In genomic region chr19:35206379-35206778, GRCh38 we compare ENCODE assay signal across 11 cellular contexts. TPM values are rescaled to one million over a fixed set of nuclear protein-coding genes. Genes with fewer than 3 reads are reported as not detected.
DNase-seq lines count a peak whose midpoint lies in the region; ATAC-seq and TF ChIP-seq lines count a peak whose summit lies in the region.
"Had no signal": no experiment of that assay in that cellular context is flagged by ENCODE, and none has a peak within 500 bp of the region (broad histone marks: within the 10 kb centered on the region; RNA-seq: fewer than 3 reads in every experiment).

No MANE protein-coding gene starts in this region.

- H3K36me3 Mint-ChIP-seq in H9 (ENCODE audit: insufficient read depth in 1 of 3, low read depth in 3 of 3) (no peaks in the 10 kb centered on the region; a peak in 1 of 7 replicates), activated B cell treated with CpG ODN at 0.5 μM for 24 hours (ENCODE audit: low read depth) (no peaks in the 10 kb centered on the region), mesothelial cell of epicardium (no peaks in the 10 kb centered on the region)
- peaks cover 12% of the 10 kb centered on the region for H3K36me3 Mint-ChIP-seq in effector memory CD8-positive, alpha-beta T cell (ENCODE audit: insufficient read depth)

- H3K9me3 ChIP-seq in BLaER1 = peaks cover 7% of the 10 kb centered on the region; the same call in 1 of the 2 replicates
- no peaks in the 10 kb centered on the region for H3K9me3 ChIP-seq in H9 (ENCODE audit: control insufficient read depth, low read depth, low read length)
- H3K9me3 ChIP-seq: adrenal gland, BE2C, right atrium auricular region had no signal

- no peak overlapping the region for H4K91ac ChIP-seq in H9 (ENCODE audit: insufficient read length, low read depth, low read length)

- no CpG with 5 or more reads among the region's 5 CpGs for WGBS in H9 (ENCODE audit: extremely low coverage, insufficient read length, low lambda C conversion rate)

- H4K8ac ChIP-seq in H9 (replicated peaks; ENCODE audit: insufficient read length, low read depth, low read length) = no peak overlapping the region

- H3K4me2 ChIP-seq in BLaER1 (peak overlapping the region; percentile 95), H9 (ENCODE audit: insufficient read depth, insufficient read length, low read length) (no peak overlapping the region)

- no peaks in the 10 kb centered on the region for H3K79me1 ChIP-seq in H9 (ENCODE audit: insufficient read depth, low read depth, low read length, poor library complexity, severe bottlenecking)

- H3K4me3 ChIP-seq in BLaER1 = peak overlapping the region; percentile 43; the same call in 1 of the 2 replicates
- H3K4me3 ChIP-seq: adrenal gland, right atrium auricular region had no signal

- CTCF ChIA-PET in activated B cell treated with CpG ODN at 0.5 μM for 24 hours (lab: Charles Lee) = interaction anchor here (1.0 to 1.8 kb wide), 6 partner anchors 8 to 65 kb away, joined by 3 to 6 read pairs (median 4); partner anchors contain the start of genes FXYD5 and FXYD7

- H3K23me2 ChIP-seq in H9 (ENCODE audit: insufficient read length, low read depth, low read length, poor library complexity, severe bottlenecking) = no peaks in the 10 kb centered on the region

- peaks cover 95% of the 10 kb centered on the region for H3K4me1 ChIP-seq in BLaER1
- H3K4me1 ChIP-seq in H9 (ENCODE audit: insufficient read depth, low read length) = peaks cover 12% of the 10 kb centered on the region
- H3K4me1 ChIP-seq: BE2C had no signal

- H2AFZ ChIP-seq in H9 (ENCODE audit: low read length) = no peak overlapping the region

- H3T11ph ChIP-seq in H9 (ENCODE audit: low read length) = no peak overlapping the region

- H4K20me1 ChIP-seq in BLaER1 = no peaks in the 10 kb centered on the region
- no peaks in the 10 kb centered on the region for H4K20me1 ChIP-seq in H9 (ENCODE audit: control insufficient read depth, insufficient read depth, insufficient read length)

- H2BK12ac ChIP-seq in H9 (ENCODE audit: insufficient read length, low read depth, low read length) = peak overlapping the region; percentile 70

- H3K4me1 Mint-ChIP-seq in H9 = peaks cover 42 to 47% of the 10 kb centered on the region in 2 experiments
- peaks cover 88% of the 10 kb centered on the region for H3K4me1 Mint-ChIP-seq in activated B cell treated with CpG ODN at 0.5 μM for 24 hours
- peaks cover 43 to 50% of the 10 kb centered on the region in 2 donors for H3K4me1 Mint-ChIP-seq in effector memory CD8-positive, alpha-beta T cell (ENCODE audit: low read depth in 2 of 2)
- H3K4me1 Mint-ChIP-seq in mesothelial cell of epicardium = no peaks in the 10 kb centered on the region

- H2BK15ac ChIP-seq in H9 (ENCODE audit: low read depth, low read length) = no peak overlapping the region

- H3K36me3 ChIP-seq in BLaER1 = no peaks in the 10 kb centered on the region
- H3K36me3 ChIP-seq: adrenal gland, BE2C, right atrium auricular region had no signal

- peak; percentile 51 for ATAC-seq in activated B cell treated with CpG ODN at 0.5 μM for 24 hours (ENCODE audit: low read depth)
- peak; percentile 54 for ATAC-seq in effector memory CD8-positive, alpha-beta T cell (replicated peaks)
- no peak for ATAC-seq in HG02763 (IDR thresholded peaks at IDR 0.05; ENCODE audit: unreplicated experiment)

- no peak overlapping the region for H3K14ac ChIP-seq in H9 (ENCODE audit: insufficient read depth, low read length)

- no peak overlapping the region for H3K4ac ChIP-seq in H9 (ENCODE audit: low read depth, low read length)

- no peak overlapping the region for H2AK5ac ChIP-seq in H9 (ENCODE audit: insufficient read length, low read length)

- H3K9me3 Mint-ChIP-seq in H9 (no peaks in the 10 kb centered on the region; a peak in 3 of 5 replicates), activated B cell treated with CpG ODN at 0.5 μM for 24 hours (peaks cover 3% of the 10 kb centered on the region), mesothelial cell of epicardium (no peaks in the 10 kb centered on the region)
- no peaks in the 10 kb centered on the region for H3K9me3 Mint-ChIP-seq in effector memory CD8-positive, alpha-beta T cell

- H3K27me3 ChIP-seq in BLaER1 = no peaks in the 10 kb centered on the region
- H3K27me3 ChIP-seq in H9 (ENCODE audit: insufficient read depth, low read length) = no peaks in the 10 kb centered on the region
- H3K27me3 ChIP-seq: adrenal gland, right atrium auricular region had no signal

- H3K4me3 Mint-ChIP-seq in H9 = no peak overlapping the region
- H3K4me3 Mint-ChIP-seq in activated B cell treated with CpG ODN at 0.5 μM for 24 hours = peak overlapping the region; percentile 68
- peak overlapping the region; percentile 44 to 71 for H3K4me3 Mint-ChIP-seq in effector memory CD8-positive, alpha-beta T cell
- H3K4me3 Mint-ChIP-seq in mesothelial cell of epicardium = no peak overlapping the region

- no peak overlapping the region for H2BK120ac ChIP-seq in H9 (ENCODE audit: low read depth, low read length, poor library complexity, severe bottlenecking)

- no peaks in the 10 kb centered on the region for H3K79me2 ChIP-seq in H9 (ENCODE audit: insufficient read depth, low read length)

- DNase-seq in H9 (no peak), activated B cell treated with CpG ODN at 0.5 μM for 24 hours (no peak), mesothelial cell of epicardium (ENCODE audit: low spot score in 2 of 2, unreplicated experiment in 2 of 2) (no peak), AG08396 (ENCODE audit: low spot score) (no peak), EL (no peak)
- peak; percentile 51 to 54 (median 53) for DNase-seq in effector memory CD8-positive, alpha-beta T cell
- DNase-seq: BE2C had no signal

- no peaks in the 10 kb centered on the region; the same call in 1 of the 2 replicates for H3K27me3 Mint-ChIP-seq in H9 (ENCODE audit: low read depth)
- H3K27me3 Mint-ChIP-seq in activated B cell treated with CpG ODN at 0.5 μM for 24 hours = no peaks in the 10 kb centered on the region
- no peaks in the 10 kb centered on the region for H3K27me3 Mint-ChIP-seq in effector memory CD8-positive, alpha-beta T cell
- no peaks in the 10 kb centered on the region for H3K27me3 Mint-ChIP-seq in mesothelial cell of epicardium (ENCODE audit: low read depth)

- no peak overlapping the region for H3K23ac ChIP-seq in H9 (ENCODE audit: insufficient read length, low read depth, low read length)

- H3K18ac ChIP-seq in H9 (ENCODE audit: insufficient read length, low read depth, low read length) = no peak overlapping the region

- peak overlapping the region in 1 of 3 experiments; percentile 32; a peak in 1 of 7 replicates for H3K27ac Mint-ChIP-seq in H9
- peak overlapping the region; percentile 98 for H3K27ac Mint-ChIP-seq in activated B cell treated with CpG ODN at 0.5 μM for 24 hours
- peak overlapping the region; percentile 76 to 89 for H3K27ac Mint-ChIP-seq in effector memory CD8-positive, alpha-beta T cell
- no peak overlapping the region for H3K27ac Mint-ChIP-seq in mesothelial cell of epicardium

- H3K27ac ChIP-seq in BLaER1 = peak overlapping the region; percentile 92
- no peak overlapping the region for H3K27ac ChIP-seq in H9 (ENCODE audit: insufficient read length, low read depth, low read length)
- H3K27ac ChIP-seq: adrenal gland, right atrium auricular region had no signal

- H2BK5ac ChIP-seq in H9 (ENCODE audit: insufficient read length, low read length) = no peak overlapping the region

- H3K56ac ChIP-seq in H9 (ENCODE audit: insufficient read length, low read depth, low read length) = no peak overlapping the region

- intact Hi-C loops in activated B cell treated with CpG ODN at 0.5 μM for 24 hours (cut with micrococcal nuclease) = loop anchor here (1.0 to 5.0 kb wide), 2 partner anchors 8 to 34 kb away; no protein-coding TSS in a partner anchor

- TF ChIP-seq CTCF in H9 (conservative IDR thresholded peaks at IDR 0.05) (no peak), activated B cell treated with CpG ODN at 0.5 μM for 24 hours (IDR thresholded peaks at IDR 0.05) (no peak), mesothelial cell of epicardium (IDR thresholded peaks at IDR 0.05; ENCODE audit: unreplicated experiment) (no peak)

- POLR2A ChIA-PET in activated B cell treated with CpG ODN at 0.5 μM for 24 hours (lab: Charles Lee) = interaction anchor here (0.6 to 3.3 kb wide), 20 partner anchors 9 to 534 kb away, joined by 3 to 36 read pairs (median 5); partner anchors contain the start of genes FFAR1, FXYD5 and FXYD7

- no peak overlapping the region for H2BK20ac ChIP-seq in H9 (ENCODE audit: low read depth, low read length, poor library complexity, severe bottlenecking)

- H3K9ac ChIP-seq in BLaER1 = peak overlapping the region; percentile 80; the same call in 1 of the 2 replicates
- no peak overlapping the region for H3K9ac ChIP-seq in H9 (ENCODE audit: extremely low read depth, insufficient read length, low read length)

- H4K5ac ChIP-seq in H9 (ENCODE audit: insufficient read length, low read depth, low read length) = no peak overlapping the region

RNA-seq across cellular contexts. Expression of gene FAM187B, which starts 22.2 kb away (rescaled TPM):
- not detected in 2 replicates for total RNA-seq in H9 (2021)
- not detected in 2 replicates for total RNA-seq in activated B cell treated with CpG ODN at 0.5 μM for 24 hours
- not detected in 3 replicates for total RNA-seq in mesothelial cell of epicardium
- total RNA-seq: right atrium auricular region had no signal

RNA-seq across cellular contexts. Expression of gene LSR, which starts 42.4 kb away (rescaled TPM):
- 151 and 152 TPM in 2 replicates for total RNA-seq in H9 (2021)
- 16.4 and 18.0 TPM in 2 replicates for total RNA-seq in activated B cell treated with CpG ODN at 0.5 μM for 24 hours
- total RNA-seq in mesothelial cell of epicardium = 48.9 to 54.7 TPM (median 51.9 TPM) in 3 replicates

RNA-seq across cellular contexts. Expression of gene FXYD5, which starts 51.8 kb away (rescaled TPM):
- total RNA-seq in H9 (2021) (83.7 and 100 TPM in 2 replicates), activated B cell treated with CpG ODN at 0.5 μM for 24 hours (103 and 125 TPM in 2 replicates), mesothelial cell of epicardium (23.1 to 27.0 TPM (median 24.7 TPM) in 3 replicates)

Comparison
In these comparisons a context has a peak if more than half of its experiments do, and no peak if none do; other contexts are left out.
1. DNase-seq: peak in effector memory CD8-positive, alpha-beta T cell (3 of 3); none in H9 (single experiment), activated B cell treated with CpG ODN at 0.5 μM for 24 hours (single experiment), mesothelial cell of epicardium (0 of 2), AG08396 (single experiment) and EL (single experiment).
2. H3K4me3 Mint-ChIP-seq: peak in activated B cell treated with CpG ODN at 0.5 μM for 24 hours (single experiment) and effector memory CD8-positive, alpha-beta T cell (2 of 2); none in H9 (0 of 2) and mesothelial cell of epicardium (single experiment).